ENCODE assay signal across 19 cellular contexts in genomic region chr10:44902838-44903545, GRCh38. TPM values are rescaled to one million over a fixed set of nuclear protein-coding genes. Genes with fewer than 3 reads are reported as not detected.
DNase-seq lines count a peak whose midpoint lies in the region; ATAC-seq and TF ChIP-seq lines count a peak whose summit lies in the region.
"Had no signal": no experiment of that assay in that cellular context is flagged by ENCODE, and none has a peak within 500 bp of the region (broad histone marks: within the 10 kb centered on the region; RNA-seq: fewer than 3 reads in every experiment).

No MANE protein-coding gene starts in this region.

- peak overlapping the region; percentile 76 for H3K27ac ChIP-seq in BLaER1
- H3K27ac ChIP-seq in adrenal gland: no peak overlapping the region
- H3K27ac ChIP-seq: colonic mucosa, left lung had no signal

- H3K4me3 ChIP-seq in BLaER1: no peak overlapping the region
- no peak overlapping the region for H3K4me3 ChIP-seq in adrenal gland
- H3K4me3 ChIP-seq: colonic mucosa, left lung had no signal

- no peak overlapping the region for H3K4me3 Mint-ChIP-seq in mesothelial cell of epicardium
- H3K4me3 Mint-ChIP-seq: H9 had no signal

- no peaks in the 10 kb centered on the region for H3K27me3 Mint-ChIP-seq in mesothelial cell of epicardium (ENCODE audit: low read depth)

- peaks cover 73% of the 10 kb centered on the region for H3K4me1 ChIP-seq in BLaER1
- H3K4me1 ChIP-seq in adrenal gland (replicated peaks in 1 of 2): peaks cover 0 to 5% of the 10 kb centered on the region in 2 donors
- H3K4me1 ChIP-seq: colonic mucosa, left lung had no signal

- DNase-seq in HEK293T (ENCODE audit: extremely low spot score) (peak; percentile 43), adrenal gland (peak in 6 of 7 donors; percentile 32 to 64 (median 44)), mesothelial cell of epicardium (ENCODE audit: low spot score in 2 of 2, unreplicated experiment in 2 of 2) (no peak), left colon (no peak), nucleus accumbens (lab: John Stamatoyannopoulos, UW) (no peak)
- DNase-seq: activated naive CD4-positive, alpha-beta T cell; colonic mucosa; H9; left lung; NCI-H1930; stimulated activated CD4-positive, alpha-beta T cell treated with anti-CD3 and anti-CD28 coated beads, Interleukin-4, amount 100 ng/mL, for 4 hours; stimulated activated CD8-positive, alpha-beta memory T cell treated with anti-CD3 and anti-CD28 coated beads, Interleukin-4, amount 100 ng/mL, for 48 hours had no signal

- no peaks in the 10 kb centered on the region for H3K36me3 Mint-ChIP-seq in mesothelial cell of epicardium

- H3K9ac ChIP-seq in BLaER1: peak overlapping the region; percentile 57; the same call in 1 of the 2 replicates

- no peaks in the 10 kb centered on the region for H3K9me3 Mint-ChIP-seq in mesothelial cell of epicardium

- peaks cover 35% of the 10 kb centered on the region for H3K4me1 Mint-ChIP-seq in mesothelial cell of epicardium

- H4K20me1 ChIP-seq in BLaER1: no peaks in the 10 kb centered on the region

- TF ChIP-seq CTCF in adrenal gland (IDR thresholded peaks at IDR 0.05): no peak
- no peak for TF ChIP-seq CTCF in mesothelial cell of epicardium (IDR thresholded peaks at IDR 0.05; ENCODE audit: unreplicated experiment)

- 37 to 50% (median 41%) methylated on average over 8 to 9 of the region's 9 CpGs for WGBS in adrenal gland, 4 donors

- CTCF ChIA-PET in HEK293T (lab: Yijun Ruan, JAX): interaction anchor here (0.6 to 1.1 kb wide), 3 partner anchors 24 to 30 kb away, joined by 3 to 6 read pairs (median 3); no protein-coding TSS in a partner anchor

- H3K27me3 ChIP-seq in BLaER1 (no peaks in the 10 kb centered on the region), adrenal gland (no peaks in the 10 kb centered on the region)
- H3K27me3 ChIP-seq: colonic mucosa, left lung had no signal

- POLR2A ChIA-PET in HEK293T (lab: Yijun Ruan, JAX): interaction anchor here (1.5 to 1.6 kb wide), 2 partner anchors 19 to 21 kb away, joined by 4 to 5 read pairs; no protein-coding TSS in a partner anchor

- peak overlapping the region; percentile 76 for H3K27ac Mint-ChIP-seq in mesothelial cell of epicardium
- H3K27ac Mint-ChIP-seq: H9 had no signal

- H3K9me3 ChIP-seq in BLaER1 (peaks cover 11% of the 10 kb centered on the region), adrenal gland (replicated peaks in 1 of 3) (no peaks in the 10 kb centered on the region)
- H3K9me3 ChIP-seq: colonic mucosa, left lung had no signal

- intact Hi-C loops in adrenal gland (cut with DNase I): no loop called here
- intact Hi-C loops in left colon (cut with DNase I, micrococcal nuclease): no loop called here

- no peak for ATAC-seq in left colon
- ATAC-seq in GM21717 (IDR thresholded peaks at IDR 0.05; ENCODE audit: unreplicated experiment): no peak
- ATAC-seq in GM21825 (IDR thresholded peaks at IDR 0.05; ENCODE audit: unreplicated experiment): no peak
- ATAC-seq: left lung had no signal

- peak overlapping the region; percentile 76 for H3K4me2 ChIP-seq in BLaER1

- TF ChIP-seq POLR2A in adrenal gland (IDR thresholded peaks at IDR 0.05): no peak

- no peaks in the 10 kb centered on the region for H3K36me3 ChIP-seq in BLaER1
- no peaks in the 10 kb centered on the region for H3K36me3 ChIP-seq in adrenal gland (replicated peaks in 1 of 2)
- H3K36me3 ChIP-seq: colonic mucosa, left lung had no signal

TF ChIP-seq in HEK293T, 16 proteins besides CTCF, POLR2A, EP300 and RAD21:
- TF ChIP-seq HDGF (IDR thresholded peaks at IDR 0.05; ENCODE audit: borderline replicate concordance) (no peak), FOXM1 (IDR thresholded peaks at IDR 0.05; ENCODE audit: borderline replicate concordance) (no peak), SP1 (IDR thresholded peaks at IDR 0.05) (no peak), SUZ12 (IDR thresholded peaks at IDR 0.05) (no peak), FOXA1 (IDR thresholded peaks at IDR 0.05) (no peak), ELF4 (IDR thresholded peaks at IDR 0.05) (no peak), ZNF384 (IDR thresholded peaks at IDR 0.05) (no peak), ARNT (IDR thresholded peaks at IDR 0.05) (peak; percentile 90), L3MBTL2 (conservative IDR thresholded peaks at IDR 0.05) (peak; percentile 73), TARDBP (IDR thresholded peaks at IDR 0.05) (no peak), BHLHE40 (IDR thresholded peaks at IDR 0.05; ENCODE audit: borderline replicate concordance) (no peak), PKNOX1 (IDR thresholded peaks at IDR 0.05) (peak; percentile 92), FOXK2 (IDR thresholded peaks at IDR 0.05) (no peak), NFRKB (IDR thresholded peaks at IDR 0.05) (no peak), CTBP1 (IDR thresholded peaks at IDR 0.05; ENCODE audit: borderline replicate concordance) (peak; percentile 56; the same call in 1 of the 2 replicates), LEF1 (IDR thresholded peaks at IDR 0.05; ENCODE audit: borderline replicate concordance) (no peak)

RNA-seq across cellular contexts. Expression of gene TMEM72, which starts 8.1 kb away (rescaled TPM):
- total RNA-seq in adrenal gland: not detected
- not detected for polyA plus RNA-seq in adrenal gland
- total RNA-seq in mesothelial cell of epicardium: 0.67 to 0.71 TPM (median 0.68 TPM) in 3 replicates
- 10 to 100 TPM; 25.0 to 33.1 TPM for total RNA-seq in left colon
- total RNA-seq: astrocyte, frontal cortex, H9, HT-29, temporal lobe had no signal

RNA-seq across cellular contexts. Expression of gene RASSF4, which starts 56.6 kb away (rescaled TPM):
- total RNA-seq in adrenal gland (10 to 100 TPM in 7 of 8 donors, 1 to 10 TPM in 1; 6.6 to 38.8 (median 25.0) TPM), mesothelial cell of epicardium (15.4 to 16.6 TPM (median 16.3 TPM) in 3 replicates), left colon (10 to 100 TPM; 29.4 to 44.7 TPM)
- polyA plus RNA-seq in adrenal gland: 10 to 100 TPM in 2 of 3 donors, 1 to 10 TPM in 1; 5.2 to 47.5 (median 38.3) TPM

Comparison
In these comparisons a context has a peak if more than half of its experiments do, and no peak if none do; other contexts are left out.
1. DNase-seq: peak in HEK293T (single experiment) and adrenal gland (6 of 7); none in mesothelial cell of epicardium (0 of 2), left colon (0 of 2) and nucleus accumbens (0 of 56).
2. RNA of gene TMEM72, which starts 8.1 kb away (total RNA-seq): 25.0 to 33.1 TPM in left colon; 0.67 to 0.71 TPM in mesothelial cell of epicardium and not detected in adrenal gland; every median in the first group is over 10 times any median in the second.